In genomic region chr7:106112118-106112971, GRCh38 we compare ENCODE assay signal across 8 cellular contexts. TPM values are rescaled to one million over a fixed set of nuclear protein-coding genes. Genes with fewer than 3 reads are reported as not detected.
DNase-seq lines count a peak whose midpoint lies in the region; ATAC-seq and TF ChIP-seq lines count a peak whose summit lies in the region.

SYPL1 (minus strand) TSS chr7:106112312; CDS start chr7:106112208, 104 bp downstream.

- TF ChIP-seq CTCF in AG09319 (IDR thresholded peaks at IDR 0.05; ENCODE audit: low read depth, low read length) = no peak; the same call in 1 of the 2 replicates

- peak; percentile 86 for ATAC-seq in GM19023 (IDR thresholded peaks at IDR 0.05; ENCODE audit: unreplicated experiment)
- peak; percentile 84 for ATAC-seq in HG03280 (IDR thresholded peaks at IDR 0.05; ENCODE audit: unreplicated experiment)

- DNase-seq in AG09319 (ENCODE audit: extremely low read depth, low read depth) = peak; percentile 83
- DNase-seq in NCI-H446 (lab: John Stamatoyannopoulos, UW) = peak; percentile 61 to 92
- DNase-seq in activated CD4-positive, CD25-positive, alpha-beta regulatory T cell treated with anti-CD3 and anti-CD28 coated beads, Interleukin-2, amount 50 U/mL, for 72 hours = peak; percentile 92
- peak; percentile 88 for DNase-seq in cerebellum (ENCODE audit: low spot score)
- peak; percentile 78 for DNase-seq in kidney glomerular epithelial cell (lab: John Stamatoyannopoulos, UW)
- peak; percentile 86 to 88 for DNase-seq in stimulated activated CD4-positive, alpha-beta T cell treated with anti-CD3 and anti-CD28 coated beads, Interleukin-1b, Interleukin-23, amount 100 ng/mL, for 1 hour (ENCODE audit: low read depth in 2 of 2)

RNA-seq across cellular contexts. Expression of gene SYPL1, which starts in this region (rescaled TPM):
- 24.7 TPM for total RNA-seq in cerebellum

Comparison
In these comparisons a context has a peak if more than half of its experiments do, and no peak if none do; other contexts are left out.
1. Peak in every context shown above with its lines: DNase-seq and ATAC-seq.